In the genomic region with DNA sequence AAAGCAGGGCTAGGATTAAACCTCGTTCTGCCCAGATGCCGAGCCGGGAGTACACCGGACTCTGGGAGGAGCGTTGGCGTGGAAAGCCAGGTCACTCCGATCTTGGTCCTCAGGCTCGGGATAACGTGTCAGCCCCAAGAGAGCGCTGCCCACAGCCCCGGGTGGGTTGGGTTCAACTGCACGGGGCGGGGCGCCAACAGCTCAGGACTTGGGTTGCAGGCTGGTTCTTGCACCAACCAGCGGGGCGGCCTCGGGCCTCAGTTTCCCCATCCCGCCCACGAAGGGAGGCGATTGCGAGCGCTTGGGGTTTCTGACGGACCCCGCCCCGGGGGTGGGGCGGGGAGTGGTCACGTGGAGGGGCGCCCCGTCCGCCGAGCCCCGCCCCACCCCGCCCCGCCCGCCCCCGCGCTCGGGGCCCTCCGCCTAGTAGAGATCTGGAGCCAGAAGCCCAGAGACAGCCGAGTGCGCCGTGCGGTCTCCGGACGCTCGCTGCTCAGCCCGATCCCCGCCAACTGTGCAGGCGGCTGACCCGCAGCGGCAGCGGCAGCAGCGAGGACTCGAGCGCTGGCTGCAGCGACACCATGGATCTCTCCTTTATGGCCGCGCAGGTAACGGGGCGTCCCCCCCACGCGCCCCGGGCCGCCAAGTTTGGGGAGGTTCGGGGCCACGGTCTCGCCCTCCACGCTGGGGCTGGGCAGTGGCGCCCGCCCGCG, we compare ENCODE assay signal across 8 cellular contexts. TPM values are rescaled to one million over a fixed set of nuclear protein-coding genes. Genes with fewer than 3 reads are reported as not detected.
DNase-seq lines count a peak whose midpoint lies in the region; ATAC-seq and TF ChIP-seq lines count a peak whose summit lies in the region.

Gene C14orf132, plus strand, starts transcription at position 443 of the 713 bp plus-strand sequence. Its CDS starts 139 bp downstream, at position 582.

- peak within 1 kb of the TSS; percentile 79 for H3K4me3 ChIP-seq in SU-DHL-6 (ENCODE audit: insufficient read depth, low read length, poor library complexity, severe bottlenecking)
- peak within 1 kb of the TSS; percentile 75 for H3K4me3 ChIP-seq in astrocyte of the cerebellum (ENCODE audit: low read depth, low read length)
- peak within 1 kb of the TSS; percentile 90 for H3K4me3 ChIP-seq in iPS DF 6.9 (ENCODE audit: low read length)
- peak within 1 kb of the TSS; percentile 70 to 96 (median 85) for H3K4me3 ChIP-seq in sigmoid colon

- peak; percentile 48 to 65 for TF ChIP-seq POLR2A in sigmoid colon (IDR thresholded peaks at IDR 0.05)

- no peaks in the 10 kb centered on the region for H3F3A ChIP-seq in SU-DHL-6 (ENCODE audit: insufficient read depth)

- no peaks in the 10 kb centered on the region for H3K9me2 ChIP-seq in SU-DHL-6 (replicated peaks; ENCODE audit: insufficient read depth, low read length)

- DNase-seq in COLO668 (lab: John Stamatoyannopoulos, UW; ENCODE audit: unreplicated experiment) (peak; percentile 78), astrocyte of the cerebellum (ENCODE audit: low read depth) (no peak), iPS DF 6.9 (ENCODE audit: low read depth, low spot score) (no peak), sigmoid colon (peak; percentile 85), Kasumi-1 (lab: John Stamatoyannopoulos, UW) (no peak)

- H3K4me1 ChIP-seq in iPS DF 6.9 (ENCODE audit: control insufficient read depth, insufficient read depth, low read length) (peaks cover 1% of the 10 kb centered on the region; the same call in 1 of the 2 replicates), sigmoid colon (peaks cover 0 to 44% (median 33%) of the 10 kb centered on the region in 4 donors)

- H3K9ac ChIP-seq in SU-DHL-6 (ENCODE audit: low read length): peak within 1 kb of the TSS; percentile 83

- intact Hi-C loops in sigmoid colon (cut with DNase I): loop anchor here (5.0 kb wide), 1 partner anchor 58 kb away; no protein-coding TSS in a partner anchor

- no peaks in the 10 kb centered on the region for H3K27me3 ChIP-seq in SU-DHL-6 (ENCODE audit: low read length)
- peaks cover 10% of the 10 kb centered on the region; the same call in 1 of the 2 replicates for H3K27me3 ChIP-seq in iPS DF 6.9 (ENCODE audit: control insufficient read depth, insufficient read depth, low read length)
- no peaks in the 10 kb centered on the region for H3K27me3 ChIP-seq in sigmoid colon

- TF ChIP-seq CTCF in SU-DHL-6 (IDR thresholded peaks at IDR 0.05; ENCODE audit: insufficient read depth, low read length, poor library complexity, severe bottlenecking) (no peak), astrocyte of the cerebellum (IDR thresholded peaks at IDR 0.05; ENCODE audit: low read depth, low read length, missing control alignments) (no peak), sigmoid colon (IDR thresholded peaks at IDR 0.05) (no peak)

- H2AFZ ChIP-seq in SU-DHL-6 (ENCODE audit: low read depth, low read length, severe bottlenecking): peak within 1 kb of the TSS; percentile 95

- no peak for TF ChIP-seq EP300 in sigmoid colon (IDR thresholded peaks at IDR 0.05)

- H3K79me2 ChIP-seq in SU-DHL-6 (ENCODE audit: insufficient read depth, low read length): no peaks in the 10 kb centered on the region

- ATAC-seq in HG02678 (IDR thresholded peaks at IDR 0.05; ENCODE audit: unreplicated experiment) (peak; percentile 56), HG02870 (IDR thresholded peaks at IDR 0.05; ENCODE audit: unreplicated experiment) (no peak)

- no CpG with 5 or more reads among the region's 72 CpGs for WGBS in iPS DF 6.9 (ENCODE audit: insufficient coverage, insufficient read length)
- 1 to 2% methylated on average over 72 of the region's 72 CpGs for WGBS in sigmoid colon, 2 donors

- H3K36me3 ChIP-seq in SU-DHL-6 (ENCODE audit: low read length) (no peaks in the 10 kb centered on the region), iPS DF 6.9 (ENCODE audit: control insufficient read depth, insufficient read depth, low read length) (no peaks in the 10 kb centered on the region; the same call in 1 of the 2 replicates), sigmoid colon (no peaks in the 10 kb centered on the region)

- no peaks in the 10 kb centered on the region for H3K9me3 ChIP-seq in SU-DHL-6 (ENCODE audit: insufficient read depth, low read length)
- no peaks in the 10 kb centered on the region for H3K9me3 ChIP-seq in iPS DF 6.9 (ENCODE audit: control insufficient read depth, insufficient read depth, low read length)
- no peaks in the 10 kb centered on the region for H3K9me3 ChIP-seq in sigmoid colon

- in situ Hi-C loops in astrocyte of the cerebellum (cut with HindIII; ENCODE audit: low sequenced_read_pairs): no loop called here

- H3K4me2 ChIP-seq in SU-DHL-6 (ENCODE audit: low read depth, low read length, poor library complexity, severe bottlenecking): peak within 1 kb of the TSS; percentile 64

- H3K27ac ChIP-seq in SU-DHL-6 (ENCODE audit: low read depth, low read length): no peak within 1 kb of the TSS
- H3K27ac ChIP-seq in iPS DF 6.9 (ENCODE audit: low read length): no peak within 1 kb of the TSS
- peak within 1 kb of the TSS; percentile 83 to 96 (median 90) for H3K27ac ChIP-seq in sigmoid colon

- H4K20me1 ChIP-seq in SU-DHL-6 (ENCODE audit: low read depth, low read length): no peaks in the 10 kb centered on the region

RNA-seq across cellular contexts. Expression of gene C14orf132, which starts in this region (rescaled TPM):
- 10 to 100 TPM; 10.4 to 30.4 (median 23.6) TPM for total RNA-seq in sigmoid colon
- polyA plus RNA-seq in sigmoid colon: 1 to 10 TPM; 2.4 to 4.3 (median 3.2) TPM

Comparison
In these comparisons a context has a peak if more than half of its experiments do, and no peak if none do; other contexts are left out.
1. DNase-seq: peak in COLO668 (single experiment) and sigmoid colon (single experiment); none in astrocyte of the cerebellum (single experiment), iPS DF 6.9 (single experiment) and Kasumi-1 (0 of 2).
2. H3K27ac ChIP-seq: peak in sigmoid colon (4 of 4); none in SU-DHL-6 (single experiment) and iPS DF 6.9 (single experiment).
3. Peak in every context shown above with its lines, with median percentiles within 50 percentile points of each other: H3K4me3 ChIP-seq.